In the genomic region with DNA sequence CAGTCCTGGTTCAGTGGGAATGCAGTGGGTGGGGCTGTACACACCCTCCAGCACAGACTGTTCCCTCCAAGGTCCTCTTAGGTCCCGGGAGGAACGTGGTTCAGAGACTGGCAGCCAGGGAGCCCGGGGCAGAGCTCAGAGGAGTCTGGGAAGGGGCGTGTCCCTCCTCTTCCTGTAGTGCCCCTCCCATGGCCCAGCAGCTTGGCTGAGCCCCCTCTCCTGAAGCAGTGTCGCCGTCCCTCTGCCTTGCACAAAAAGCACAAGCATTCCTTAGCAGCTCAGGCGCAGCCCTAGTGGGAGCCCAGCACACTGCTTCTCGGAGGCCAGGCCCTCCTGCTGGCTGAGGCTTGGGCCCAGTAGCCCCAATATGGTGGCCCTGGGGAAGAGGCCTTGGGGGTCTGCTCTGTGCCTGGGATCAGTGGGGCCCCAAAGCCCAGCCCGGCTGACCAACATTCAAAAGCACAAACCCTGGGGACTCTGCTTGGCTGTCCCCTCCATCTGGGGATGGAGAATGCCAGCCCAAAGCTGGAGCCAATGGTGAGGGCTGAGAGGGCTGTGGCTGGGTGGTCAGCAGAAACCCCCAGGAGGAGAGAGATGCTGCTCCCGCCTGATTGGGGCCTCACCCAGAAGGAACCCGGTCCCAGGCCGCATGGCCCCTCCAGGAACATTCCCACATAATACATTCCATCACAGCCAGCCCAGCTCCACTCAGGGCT, we compare ENCODE assay signal across 18 cellular contexts. TPM values are rescaled to one million over a fixed set of nuclear protein-coding genes. Genes with fewer than 3 reads are reported as not detected.
DNase-seq lines count a peak whose midpoint lies in the region; ATAC-seq and TF ChIP-seq lines count a peak whose summit lies in the region.
"Had no signal": no experiment of that assay in that cellular context is flagged by ENCODE, and none has a peak within 500 bp of the region (broad histone marks: within the 10 kb centered on the region; RNA-seq: fewer than 3 reads in every experiment).

No MANE protein-coding gene starts in this region.

- H3K27me3 Mint-ChIP-seq in activated CD8-positive, alpha-beta memory T cell treated with anti-CD3 and anti-CD28 coated beads, Interleukin-2, amount 10 ng/mL, durations not matched to agents 7 days and 5 days: peaks cover 4% of the 10 kb centered on the region
- peaks cover 6% of the 10 kb centered on the region for H3K27me3 Mint-ChIP-seq in neural progenitor cell (ENCODE audit: insufficient read depth, low read depth)
- peaks cover 64% of the 10 kb centered on the region for H3K27me3 Mint-ChIP-seq in stimulated activated memory B cell treated with anti-CD40 and anti-IgM and Interleukin-4, amounts not matched to agents 10 μg/mL and 1 μg/mL and 100 μg/mL, for 72 hours

- H3K36me3 ChIP-seq in left ventricle myocardium inferior: no peaks in the 10 kb centered on the region
- no peaks in the 10 kb centered on the region for H3K36me3 ChIP-seq in neural progenitor cell
- H3K36me3 ChIP-seq in vagina: no peaks in the 10 kb centered on the region
- no peaks in the 10 kb centered on the region for H3K36me3 ChIP-seq in esophagus squamous epithelium

- H3K27me3 ChIP-seq in left ventricle myocardium inferior (ENCODE audit: low read depth): peaks cover 7% of the 10 kb centered on the region
- H3K27me3 ChIP-seq in neural progenitor cell: peaks cover 13% of the 10 kb centered on the region
- no peaks in the 10 kb centered on the region for H3K27me3 ChIP-seq in vagina
- H3K27me3 ChIP-seq in esophagus squamous epithelium: peaks cover 0 to 18% (median 0%) of the 10 kb centered on the region in 4 donors

- intact Hi-C loops in left ventricle myocardium inferior (cut with micrococcal nuclease): no loop called here
- intact Hi-C loops in vagina (cut with DNase I): no loop called here
- intact Hi-C loops in esophagus squamous epithelium (cut with DNase I): no loop called here

- no peak overlapping the region for H3K9ac ChIP-seq in neural progenitor cell
- H3K9ac ChIP-seq: parathyroid adenoma had no signal

- no peaks in the 10 kb centered on the region for H3K79me2 ChIP-seq in neural progenitor cell (ENCODE audit: low read depth)
- H3K79me2 ChIP-seq: parathyroid adenoma had no signal

- no peaks in the 10 kb centered on the region for H3K36me3 Mint-ChIP-seq in activated CD8-positive, alpha-beta memory T cell treated with anti-CD3 and anti-CD28 coated beads, Interleukin-2, amount 10 ng/mL, durations not matched to agents 7 days and 5 days
- no peaks in the 10 kb centered on the region for H3K36me3 Mint-ChIP-seq in neural progenitor cell
- no peaks in the 10 kb centered on the region for H3K36me3 Mint-ChIP-seq in stimulated activated memory B cell treated with anti-CD40 and anti-IgM and Interleukin-4, amounts not matched to agents 10 μg/mL and 1 μg/mL and 100 μg/mL, for 72 hours
- H3K36me3 Mint-ChIP-seq: CD4-positive, CD25-positive, alpha-beta regulatory T cell had no signal

- no peaks in the 10 kb centered on the region for H3F3A ChIP-seq in neural progenitor cell (ENCODE audit: low read depth)

- no peaks in the 10 kb centered on the region for H3K9me3 Mint-ChIP-seq in activated CD8-positive, alpha-beta memory T cell treated with anti-CD3 and anti-CD28 coated beads, Interleukin-2, amount 10 ng/mL, durations not matched to agents 7 days and 5 days (ENCODE audit: low read depth)
- H3K9me3 Mint-ChIP-seq in neural progenitor cell: no peaks in the 10 kb centered on the region
- no peaks in the 10 kb centered on the region for H3K9me3 Mint-ChIP-seq in stimulated activated memory B cell treated with anti-CD40 and anti-IgM and Interleukin-4, amounts not matched to agents 10 μg/mL and 1 μg/mL and 100 μg/mL, for 72 hours
- H3K9me3 Mint-ChIP-seq: CD4-positive, CD25-positive, alpha-beta regulatory T cell had no signal

- TF ChIP-seq POLR2A in vagina (IDR thresholded peaks at IDR 0.05) (no peak), esophagus squamous epithelium (IDR thresholded peaks at IDR 0.05) (no peak)

- H3K4me1 ChIP-seq in left ventricle myocardium inferior: peaks cover 25% of the 10 kb centered on the region
- H3K4me1 ChIP-seq in neural progenitor cell: no peaks in the 10 kb centered on the region
- peaks cover 36% of the 10 kb centered on the region for H3K4me1 ChIP-seq in vagina
- H3K4me1 ChIP-seq in esophagus squamous epithelium: peaks cover 6 to 41% (median 10%) of the 10 kb centered on the region in 3 donors
- H3K4me1 ChIP-seq: parathyroid adenoma had no signal

- H3K4me3 ChIP-seq in left ventricle myocardium inferior (no peak overlapping the region), neural progenitor cell (no peak overlapping the region), vagina (no peak overlapping the region), esophagus squamous epithelium (no peak overlapping the region)

- no peaks in the 10 kb centered on the region for H3K9me3 ChIP-seq in left ventricle myocardium inferior (replicated peaks)
- H3K9me3 ChIP-seq in neural progenitor cell (ENCODE audit: low read depth): no peaks in the 10 kb centered on the region
- no peaks in the 10 kb centered on the region for H3K9me3 ChIP-seq in vagina
- H3K9me3 ChIP-seq in esophagus squamous epithelium: no peaks in the 10 kb centered on the region

- no peak overlapping the region for H3K4me2 ChIP-seq in neural progenitor cell

- CTCF ChIA-PET in activated CD8-positive, alpha-beta memory T cell treated with anti-CD3 and anti-CD28 coated beads, Interleukin-2, amount 10 ng/mL, durations not matched to agents 7 days and 5 days (lab: Charles Lee): interaction anchor here (0.7 to 0.9 kb wide), 2 partner anchors 11 to 28 kb away, joined by 3 read pairs; no protein-coding TSS in a partner anchor

- no peak overlapping the region for H3K27ac Mint-ChIP-seq in activated CD8-positive, alpha-beta memory T cell treated with anti-CD3 and anti-CD28 coated beads, Interleukin-2, amount 10 ng/mL, durations not matched to agents 7 days and 5 days
- no peak overlapping the region for H3K27ac Mint-ChIP-seq in neural progenitor cell
- H3K27ac Mint-ChIP-seq in stimulated activated memory B cell treated with anti-CD40 and anti-IgM and Interleukin-4, amounts not matched to agents 10 μg/mL and 1 μg/mL and 100 μg/mL, for 72 hours: no peak overlapping the region
- H3K27ac Mint-ChIP-seq: CD4-positive, CD25-positive, alpha-beta regulatory T cell; T-helper 17 cell had no signal

- no peaks in the 10 kb centered on the region for H3K4me1 Mint-ChIP-seq in activated CD8-positive, alpha-beta memory T cell treated with anti-CD3 and anti-CD28 coated beads, Interleukin-2, amount 10 ng/mL, durations not matched to agents 7 days and 5 days
- H3K4me1 Mint-ChIP-seq in neural progenitor cell: peaks cover 8% of the 10 kb centered on the region
- H3K4me1 Mint-ChIP-seq in stimulated activated memory B cell treated with anti-CD40 and anti-IgM and Interleukin-4, amounts not matched to agents 10 μg/mL and 1 μg/mL and 100 μg/mL, for 72 hours: peaks cover 2% of the 10 kb centered on the region

- DNase-seq in activated CD8-positive, alpha-beta memory T cell treated with anti-CD3 and anti-CD28 coated beads for 24 hours: peak; percentile 33
- no peak for DNase-seq in activated CD8-positive, alpha-beta memory T cell treated with anti-CD3 and anti-CD28 coated beads, Interleukin-2, amount 10 ng/mL, durations not matched to agents 7 days and 5 days
- peak; percentile 43 for DNase-seq in left ventricle myocardium inferior
- peak; percentile 76 for DNase-seq in neural progenitor cell (ENCODE audit: low spot score)
- peak in 1 of 2 donors; percentile 82 for DNase-seq in vagina (ENCODE audit: extremely low spot score in 2 of 2)
- DNase-seq in esophagus squamous epithelium (lab: John Stamatoyannopoulos, UW): no peak
- DNase-seq: 8988T; activated CD4-positive, alpha-beta T cell treated with anti-CD3 and anti-CD28 coated beads for 48 hours; amniotic stem cell; CD4-positive, CD25-positive, alpha-beta regulatory T cell; DMS79 treated with DMSO at 0.1 percent for 48 hours; midbrain; NCI-H1694 treated with DMSO at 0.1 percent for 48 hours; T-helper 17 cell; trophoblast cell had no signal

- H4K20me1 ChIP-seq in neural progenitor cell (ENCODE audit: low read depth): no peaks in the 10 kb centered on the region

- ATAC-seq in activated CD8-positive, alpha-beta memory T cell treated with anti-CD3 and anti-CD28 coated beads, Interleukin-2, amount 10 ng/mL, durations not matched to agents 7 days and 5 days: no peak
- ATAC-seq in HG03135 (IDR thresholded peaks at IDR 0.05; ENCODE audit: unreplicated experiment): no peak
- ATAC-seq in stimulated activated memory B cell treated with anti-CD40 and anti-IgM and Interleukin-4, amounts not matched to agents 10 μg/mL and 1 μg/mL and 100 μg/mL, for 72 hours: no peak
- ATAC-seq: T-helper 17 cell had no signal

- TF ChIP-seq CTCF in left ventricle myocardium inferior (IDR thresholded peaks at IDR 0.05; ENCODE audit: borderline replicate concordance) (no peak), neural progenitor cell (IDR thresholded peaks at IDR 0.05) (peak; percentile 24), vagina (IDR thresholded peaks at IDR 0.05) (no peak), esophagus squamous epithelium (IDR thresholded peaks at IDR 0.05) (peak in 1 of 6 experiments; percentile 4)

- H3K4me3 Mint-ChIP-seq in activated CD8-positive, alpha-beta memory T cell treated with anti-CD3 and anti-CD28 coated beads, Interleukin-2, amount 10 ng/mL, durations not matched to agents 7 days and 5 days: no peak overlapping the region
- no peak overlapping the region for H3K4me3 Mint-ChIP-seq in neural progenitor cell
- H3K4me3 Mint-ChIP-seq in stimulated activated memory B cell treated with anti-CD40 and anti-IgM and Interleukin-4, amounts not matched to agents 10 μg/mL and 1 μg/mL and 100 μg/mL, for 72 hours: no peak overlapping the region
- H3K4me3 Mint-ChIP-seq: CD4-positive, CD25-positive, alpha-beta regulatory T cell; T-helper 17 cell had no signal

- whole genome bisulfite sequencing in esophagus squamous epithelium, 2 donors: 31% methylated on average over 6 of the region's 12 CpGs; no CpG with 5 or more reads in 1 of the 2 donors

- H3K27ac ChIP-seq in left ventricle myocardium inferior (replicated peaks) (peak overlapping the region; percentile 42), neural progenitor cell (no peak overlapping the region), vagina (peak overlapping the region; percentile 30), esophagus squamous epithelium (peak overlapping the region in 2 of 4 donors; percentile 42 to 44)
- H3K27ac ChIP-seq: parathyroid adenoma had no signal

- peak overlapping the region; percentile 82 for H2AFZ ChIP-seq in neural progenitor cell (replicated peaks)
- H2AFZ ChIP-seq: parathyroid adenoma had no signal

RNA-seq across cellular contexts. Expression of gene FAHD2A, which starts 17.5 kb away (rescaled TPM):
- 10 to 100 TPM; 36.0 to 38.6 TPM for total RNA-seq in activated CD8-positive, alpha-beta memory T cell treated with anti-CD3 and anti-CD28 coated beads, Interleukin-2, amount 10 ng/mL, durations not matched to agents 7 days and 5 days
- total RNA-seq in left ventricle myocardium inferior (32.4 TPM), neural progenitor cell (ENCODE audit: low replicate concordance) (36.4 and 37.0 TPM in 2 replicates), vagina (42.0 TPM), esophagus squamous epithelium (10 to 100 TPM in 2 of 4 donors, 1 to 10 TPM in 2; 8.1 to 18.1 (median 13.7) TPM)

Comparison
In these comparisons a context has a peak if more than half of its experiments do, and no peak if none do; other contexts are left out.
1. DNase-seq: peak in activated CD8-positive, alpha-beta memory T cell treated with anti-CD3 and anti-CD28 coated beads for 24 hours (single experiment), left ventricle myocardium inferior (single experiment) and neural progenitor cell (single experiment); none in activated CD8-positive, alpha-beta memory T cell treated with anti-CD3 and anti-CD28 coated beads, Interleukin-2, amount 10 ng/mL, durations not matched to agents 7 days and 5 days (single experiment) and esophagus squamous epithelium (single experiment).